In genomic region chr15:84934942-84935729, GRCh38 we compare ENCODE assay signal across 16 cellular contexts. TPM values are rescaled to one million over a fixed set of nuclear protein-coding genes. Genes with fewer than 3 reads are reported as not detected.
DNase-seq lines count a peak whose midpoint lies in the region; ATAC-seq and TF ChIP-seq lines count a peak whose summit lies in the region.
"Had no signal": no experiment of that assay in that cellular context is flagged by ENCODE, and none has a peak within 500 bp of the region (broad histone marks: within the 10 kb centered on the region; RNA-seq: fewer than 3 reads in every experiment).

No MANE protein-coding gene starts in this region.

- no peak overlapping the region for H3K4me3 Mint-ChIP-seq in natural killer cell treated with Interleukin-12 subunit alpha and Interleukin-12 subunit beta and Interleukin-15 and Interleukin-18, amount 100 ng/mL, for 72 hours
- H3K4me3 Mint-ChIP-seq in natural killer cell = no peak overlapping the region
- H3K4me3 Mint-ChIP-seq: activated CD4-positive, alpha-beta T cell treated with anti-CD3 and anti-CD28 coated beads, Interleukin-2, amount 10 ng/mL, durations not matched to agents 24 days and 14 days; dendritic cell treated with granulocyte-macrophage colony-stimulating factor and Interleukin-4, amounts not matched to agents 40 ng/mL and 50 ng/mL, for 4 days had no signal

- no peak overlapping the region for H3K27ac Mint-ChIP-seq in natural killer cell treated with Interleukin-12 subunit alpha and Interleukin-12 subunit beta and Interleukin-15 and Interleukin-18, amount 100 ng/mL, for 72 hours
- H3K27ac Mint-ChIP-seq in natural killer cell = no peak overlapping the region
- H3K27ac Mint-ChIP-seq: activated CD4-positive, alpha-beta T cell treated with anti-CD3 and anti-CD28 coated beads, Interleukin-2, amount 10 ng/mL, durations not matched to agents 24 days and 14 days; dendritic cell treated with granulocyte-macrophage colony-stimulating factor and Interleukin-4, amounts not matched to agents 40 ng/mL and 50 ng/mL, for 4 days had no signal

- H3K27ac ChIP-seq in left ventricle myocardium inferior (replicated peaks) = no peak overlapping the region
- H3K27ac ChIP-seq: tibial nerve had no signal

- no peaks in the 10 kb centered on the region for H3K36me3 ChIP-seq in left ventricle myocardium inferior
- H3K36me3 ChIP-seq: tibial nerve had no signal

- H3K9me3 Mint-ChIP-seq in natural killer cell treated with Interleukin-12 subunit alpha and Interleukin-12 subunit beta and Interleukin-15 and Interleukin-18, amount 100 ng/mL, for 72 hours = no peaks in the 10 kb centered on the region
- no peaks in the 10 kb centered on the region for H3K9me3 Mint-ChIP-seq in natural killer cell
- H3K9me3 Mint-ChIP-seq: activated CD4-positive, alpha-beta T cell treated with anti-CD3 and anti-CD28 coated beads, Interleukin-2, amount 10 ng/mL, durations not matched to agents 24 days and 14 days; dendritic cell treated with granulocyte-macrophage colony-stimulating factor and Interleukin-4, amounts not matched to agents 40 ng/mL and 50 ng/mL, for 4 days had no signal

- no peaks in the 10 kb centered on the region for H3K4me1 ChIP-seq in left ventricle myocardium inferior
- H3K4me1 ChIP-seq: tibial nerve had no signal

- H3K4me1 Mint-ChIP-seq in natural killer cell treated with Interleukin-12 subunit alpha and Interleukin-12 subunit beta and Interleukin-15 and Interleukin-18, amount 100 ng/mL, for 72 hours (ENCODE audit: low read depth in 2 of 2) = no peaks in the 10 kb centered on the region
- H3K4me1 Mint-ChIP-seq in natural killer cell = no peaks in the 10 kb centered on the region

- no peaks in the 10 kb centered on the region for H3K27me3 ChIP-seq in left ventricle myocardium inferior (ENCODE audit: low read depth)
- H3K27me3 ChIP-seq: tibial nerve had no signal

- H3K27me3 Mint-ChIP-seq in natural killer cell treated with Interleukin-12 subunit alpha and Interleukin-12 subunit beta and Interleukin-15 and Interleukin-18, amount 100 ng/mL, for 72 hours = peaks cover 2 to 14% of the 10 kb centered on the region in 2 donors
- peaks cover 8 to 10% of the 10 kb centered on the region in 2 donors for H3K27me3 Mint-ChIP-seq in natural killer cell (ENCODE audit: low read depth in 2 of 2)

- no peaks in the 10 kb centered on the region for H3K9me3 ChIP-seq in left ventricle myocardium inferior (replicated peaks)
- H3K9me3 ChIP-seq: tibial nerve had no signal

- no peak overlapping the region for H3K4me3 ChIP-seq in left ventricle myocardium inferior
- H3K4me3 ChIP-seq: tibial nerve had no signal

- no peaks in the 10 kb centered on the region for H3K36me3 Mint-ChIP-seq in natural killer cell treated with Interleukin-12 subunit alpha and Interleukin-12 subunit beta and Interleukin-15 and Interleukin-18, amount 100 ng/mL, for 72 hours
- H3K36me3 Mint-ChIP-seq in natural killer cell = no peaks in the 10 kb centered on the region

- no peak for DNase-seq in natural killer cell treated with Interleukin-12 subunit alpha and Interleukin-12 subunit beta and Interleukin-15 and Interleukin-18, amount 100 ng/mL, for 72 hours (ENCODE audit: low spot score)
- DNase-seq in natural killer cell = no peak
- peak; percentile 22 for DNase-seq in SHP77 treated with DMSO at 0.1 percent for 48 hours (lab: John Stamatoyannopoulos, UW)
- no peak for DNase-seq in left ventricle myocardium inferior
- no peak for DNase-seq in LoVo (ENCODE audit: low spot score)
- DNase-seq in activated CD4-positive, alpha-beta T cell treated with anti-CD3 and anti-CD28 coated beads for 1 hour = no peak
- no peak for DNase-seq in NCI-H446 treated with DMSO at 0.1 percent for 48 hours (lab: John Stamatoyannopoulos, UW)
- DNase-seq: activated CD4-positive, alpha-beta T cell treated with anti-CD3 and anti-CD28 coated beads, Interleukin-2, amount 10 ng/mL, durations not matched to agents 24 days and 14 days; activated T-cell treated with anti-CD3 and anti-CD28 coated beads, Interleukin-2, amount 50 U/mL, for 48 hours; GOT3; midbrain; T-helper 1 cell had no signal

- TF ChIP-seq CTCF in natural killer cell (IDR thresholded peaks at IDR 0.05) (no peak), left ventricle myocardium inferior (IDR thresholded peaks at IDR 0.05; ENCODE audit: borderline replicate concordance) (peak; percentile 34)

- peak; percentile 33 to 40 for ATAC-seq in natural killer cell treated with Interleukin-12 subunit alpha and Interleukin-12 subunit beta and Interleukin-15 and Interleukin-18, amount 100 ng/mL, for 72 hours
- ATAC-seq in natural killer cell (no peak), GM21528 (IDR thresholded peaks at IDR 0.05; ENCODE audit: low FRiP score, unreplicated experiment) (no peak)

- intact Hi-C loops in natural killer cell (cut with micrococcal nuclease) = no loop called here
- intact Hi-C loops in left ventricle myocardium inferior (cut with micrococcal nuclease) = no loop called here

RNA-seq across cellular contexts. Expression of gene PDE8A, which starts 46.5 kb away (rescaled TPM):
- 10 to 100 TPM; 27.0 to 32.0 TPM for total RNA-seq in natural killer cell treated with Interleukin-12 subunit alpha and Interleukin-12 subunit beta and Interleukin-15 and Interleukin-18, amount 100 ng/mL, for 72 hours
- total RNA-seq in natural killer cell (10 to 100 TPM; 21.0 to 24.2 (median 23.8) TPM), left ventricle myocardium inferior (17.8 TPM)

RNA-seq across cellular contexts. Expression of gene SLC28A1, which starts 50.7 kb away (rescaled TPM):
- not detected for total RNA-seq in natural killer cell treated with Interleukin-12 subunit alpha and Interleukin-12 subunit beta and Interleukin-15 and Interleukin-18, amount 100 ng/mL, for 72 hours
- not detected for total RNA-seq in natural killer cell
- total RNA-seq in left ventricle myocardium inferior = 0.91 TPM
- total RNA-seq: activated CD4-positive, alpha-beta T cell treated with anti-CD3 and anti-CD28 coated beads, Interleukin-2, amount 10 ng/mL, durations not matched to agents 24 days and 14 days; MCF 10A had no signal

Comparison
In these comparisons a context has a peak if more than half of its experiments do, and no peak if none do; other contexts are left out.
1. ATAC-seq: peak in natural killer cell treated with Interleukin-12 subunit alpha and Interleukin-12 subunit beta and Interleukin-15 and Interleukin-18, amount 100 ng/mL, for 72 hours (2 of 2); none in natural killer cell (0 of 3) and GM21528 (single experiment).